ENCODE assay signal across 33 cellular contexts in the genomic region with DNA sequence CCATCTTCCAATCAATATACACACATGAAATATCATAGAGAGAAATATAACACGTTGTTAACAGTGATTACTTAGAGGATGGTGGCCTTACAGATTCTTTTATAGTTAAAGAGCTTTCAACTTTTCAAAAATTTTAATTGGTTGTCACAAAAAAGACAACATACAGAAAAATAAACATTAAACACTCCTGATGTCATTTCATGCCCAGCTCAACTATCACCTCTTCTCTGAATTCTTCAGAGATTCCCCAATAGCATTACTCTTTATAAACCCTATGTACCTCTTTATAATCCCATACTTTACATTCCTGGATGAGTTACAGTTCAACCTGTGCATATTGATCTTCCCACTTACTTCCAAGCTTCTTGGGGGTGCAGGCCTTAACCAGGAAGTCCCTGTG.
"Had no signal": no experiment of that assay in that cellular context is flagged by ENCODE, and none has a peak within 500 bp of the region (broad histone marks: within the 10 kb centered on the region; RNA-seq: fewer than 3 reads in every experiment).

No MANE protein-coding gene starts in this region.

- H3K27me3 ChIP-seq: ascending aorta, body of pancreas, brain microvascular endothelial cell, cardiac muscle cell had no signal

- H3K9me3 ChIP-seq: adrenal gland, ascending aorta, body of pancreas, breast epithelium had no signal

- H3K36me3 ChIP-seq: adrenal gland, ascending aorta, brain microvascular endothelial cell, breast epithelium, cardiac muscle cell had no signal

- H3K27ac ChIP-seq: adrenal gland, ascending aorta, body of pancreas, brain microvascular endothelial cell, breast epithelium, cardiac muscle cell had no signal

- DNase-seq: activated effector memory CD4-positive, alpha-beta T cell treated with anti-CD3 and anti-CD28 coated beads, Interleukin-2, amount 50 U/mL, for 16 hours; activated effector memory CD4-positive, alpha-beta T cell treated with Interleukin-2 at 50 U/mL for 16 hours; activated gamma-delta T cell; activated gamma-delta T cell treated with Interleukin-2 at 50 U/mL for 16 hours; activated naive CD4-positive, alpha-beta T cell; activated naive CD4-positive, alpha-beta T cell treated with anti-CD3 and anti-CD28 coated beads for 36 hours; activated naive CD4-positive, alpha-beta T cell treated with anti-CD3 and anti-CD28 coated beads, Interleukin-2, amount 10 ng/mL, durations not matched to agents 7 days and 5 days; activated naive CD4-positive, alpha-beta T cell treated with anti-CD3 and anti-CD28 coated beads, Interleukin-2, amount 50 U/mL, for 16 hours; activated naive CD4-positive, alpha-beta T cell treated with Interleukin-2 at 50 U/mL for 16 hours; activated naive CD8-positive, alpha-beta T cell treated with anti-CD3 and anti-CD28 coated beads for 36 hours; activated naive CD8-positive, alpha-beta T cell treated with anti-CD3 and anti-CD28 coated beads, Interleukin-2, amount 10 ng/mL, durations not matched to agents 7 days and 5 days; activated naive CD8-positive, alpha-beta T cell treated with anti-CD3 and anti-CD28 coated beads, Interleukin-2, amount 50 U/mL, for 24 hours; activated T-cell treated with anti-CD3 and anti-CD28 coated beads, Interleukin-2, amount 50 U/mL, for 24 hours; activated T-cell treated with anti-CD3 and anti-CD28 coated beads, Interleukin-2, amount 50 U/mL, for 4 hours; activated T-cell treated with anti-CD3 and anti-CD28 coated beads, Interleukin-2, amount 50 U/mL, for 48 hours; activated T-cell treated with anti-CD3 and anti-CD28 coated beads, Interleukin-2, amount 50 U/mL, for 72 hours; adrenal gland; amniotic stem cell; amygdala; anterior cingulate cortex; aorta; body of pancreas; brain microvascular endothelial cell; caudate nucleus; central memory CD4-positive, alpha-beta T cell; cerebellar nuclear complex had no signal

- ATAC-seq: activated naive CD4-positive, alpha-beta T cell treated with anti-CD3 and anti-CD28 coated beads, Interleukin-2, amount 50 U/mL, for 72 hours; activated naive CD8-positive, alpha-beta T cell treated with anti-CD3 and anti-CD28 coated beads, Interleukin-2, amount 50 U/mL, for 24 hours; activated T-cell treated with anti-CD3 and anti-CD28 coated beads, Interleukin-2, amount 50 U/mL, for 4 hours; activated T-cell treated with anti-CD3 and anti-CD28 coated beads, Interleukin-2, amount 50 U/mL, for 72 hours; activated T-helper 17 cell treated with anti-CD3 and anti-CD28 coated beads, Interleukin-2, amount 50 U/mL, for 72 hours; body of pancreas had no signal

- H3K4me1 ChIP-seq: adrenal gland, ascending aorta, body of pancreas, breast epithelium had no signal

- H3K4me3 ChIP-seq: adrenal gland, ascending aorta, body of pancreas, breast epithelium, cardiac muscle cell had no signal

- FAIRE-seq: astrocyte, bronchial epithelial cell had no signal
